ENCODE assay signal across 11 cellular contexts in the genomic region with DNA sequence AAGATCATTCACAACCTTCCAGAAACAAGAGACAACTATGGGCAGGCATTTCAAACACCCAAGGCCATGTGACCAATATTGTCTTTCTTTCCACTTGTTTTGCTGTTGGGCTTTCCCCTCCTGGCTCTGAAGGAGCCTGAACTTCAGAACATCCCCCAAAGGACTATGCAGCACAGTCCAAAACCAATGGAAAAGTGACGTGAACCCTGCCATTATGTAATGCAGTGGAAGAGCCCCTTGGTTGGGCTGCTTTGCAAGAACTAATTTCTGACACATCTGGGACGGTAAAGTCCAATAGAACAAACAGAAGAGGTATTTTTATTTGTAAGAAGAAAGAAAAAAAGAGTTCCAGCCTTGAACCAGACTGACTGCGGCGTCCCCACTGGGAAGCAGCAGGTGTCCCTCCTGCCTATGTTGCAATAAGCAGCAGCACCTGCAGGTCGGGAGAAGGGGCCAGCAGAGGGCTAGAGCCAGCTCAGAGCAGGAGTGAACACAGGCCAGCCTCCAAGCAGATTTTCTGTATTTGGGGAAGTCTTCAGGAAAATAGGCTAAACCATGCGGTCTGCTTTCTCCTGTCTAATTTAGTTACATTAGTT.
A peak's percentile ranks its signal among the peaks of the same experiment; 100 is the strongest.
DNase-seq lines count a peak whose midpoint lies in the region; ATAC-seq, FAIRE-seq and TF ChIP-seq lines count a peak whose summit lies in the region.
"Had no signal": no experiment of that assay in that cellular context is flagged by ENCODE, and none has a peak within 500 bp of the region (broad histone marks: within the 10 kb centered on the region; RNA-seq: fewer than 3 reads in every experiment).

No MANE protein-coding gene starts in this region.

- peaks cover 21% of the 10 kb centered on the region for H3K4me1 Mint-ChIP-seq in WTC11
- peaks cover 3% of the 10 kb centered on the region for H3K4me1 Mint-ChIP-seq in activated T-cell treated with anti-CD3 and anti-CD28 coated beads, Interleukin-2, amount 50 U/mL, for 4 hours (ENCODE audit: low read depth)

- TF ChIP-seq POLR2A in H54 (IDR thresholded peaks at IDR 0.05; ENCODE audit: low read depth, low read length) = no peak

- TF ChIP-seq CTCF in WTC11 (IDR thresholded peaks at IDR 0.05) = no peak
- TF ChIP-seq CTCF in left lung (IDR thresholded peaks at IDR 0.05) = no peak

- intact Hi-C loops in left lung (cut with DNase I) (no loop called here), posterior cingulate gyrus (cut with DNase I) (no loop called here)

- POLR2A ChIA-PET in WTC11 (lab: Charles Lee) = interaction anchor here (1.0 kb wide), 1 partner anchor 28 kb away, joined by 3 read pairs; no protein-coding TSS in a partner anchor

- CTCF ChIA-PET in WTC11 (lab: Charles Lee) = interaction anchor here (1.0 to 1.3 kb wide), 4 partner anchors 9 to 247 kb away, joined by 3 to 4 read pairs (median 3); no protein-coding TSS in a partner anchor

- peak; percentile 62 for DNase-seq in DMS53 treated with DMSO at 0.1 percent for 48 hours (lab: John Stamatoyannopoulos, UW; ENCODE audit: unreplicated experiment)
- peak; percentile 28 for DNase-seq in HuH-7.5 (ENCODE audit: low spot score)
- DNase-seq in WTC11 (ENCODE audit: low spot score) = peak; percentile 67
- peak; percentile 41 to 81 for DNase-seq in left lung
- no peak for DNase-seq in posterior cingulate gyrus
- no peak for DNase-seq in activated T-cell treated with anti-CD3 and anti-CD28 coated beads, Interleukin-2, amount 50 U/mL, for 4 hours
- DNase-seq in H54 (ENCODE audit: insufficient read length, low spot score) = no peak
- DNase-seq: HCEC 1CT had no signal

- no peaks in the 10 kb centered on the region for H3K27me3 ChIP-seq in left lung
- H3K27me3 ChIP-seq: cardiac muscle cell had no signal

- no peak overlapping the region for H3K4me3 ChIP-seq in left lung
- H3K4me3 ChIP-seq: cardiac muscle cell had no signal

- no peak for FAIRE-seq in H54 (lab: Jason Lieb, UNC)

- peaks cover 6% of the 10 kb centered on the region; the same call in 1 of the 2 replicates for H3K9me3 Mint-ChIP-seq in WTC11
- H3K9me3 Mint-ChIP-seq in activated T-cell treated with anti-CD3 and anti-CD28 coated beads, Interleukin-2, amount 50 U/mL, for 4 hours = no peaks in the 10 kb centered on the region

- no peaks in the 10 kb centered on the region for H3K9me3 ChIP-seq in left lung

- H3K27ac ChIP-seq in left lung = no peak overlapping the region
- H3K27ac ChIP-seq: cardiac muscle cell, KMS-11 had no signal

- peak; percentile 94 for ATAC-seq in WTC11
- ATAC-seq in left lung = peak; percentile 90
- no peak for ATAC-seq in GM21737 (IDR thresholded peaks at IDR 0.05; ENCODE audit: unreplicated experiment)
- no peak for ATAC-seq in activated T-cell treated with anti-CD3 and anti-CD28 coated beads, Interleukin-2, amount 50 U/mL, for 4 hours

- H3K36me3 ChIP-seq in left lung = no peaks in the 10 kb centered on the region
- H3K36me3 ChIP-seq: cardiac muscle cell had no signal

- no peaks in the 10 kb centered on the region for H3K4me1 ChIP-seq in left lung

- H3K4me3 Mint-ChIP-seq in WTC11 = no peak overlapping the region
- no peak overlapping the region for H3K4me3 Mint-ChIP-seq in activated T-cell treated with anti-CD3 and anti-CD28 coated beads, Interleukin-2, amount 50 U/mL, for 4 hours

- H3K27me3 Mint-ChIP-seq in WTC11 (ENCODE audit: low read depth) = no peaks in the 10 kb centered on the region
- no peaks in the 10 kb centered on the region for H3K27me3 Mint-ChIP-seq in activated T-cell treated with anti-CD3 and anti-CD28 coated beads, Interleukin-2, amount 50 U/mL, for 4 hours (ENCODE audit: low read depth)

- no peaks in the 10 kb centered on the region for H3K36me3 Mint-ChIP-seq in WTC11
- H3K36me3 Mint-ChIP-seq in activated T-cell treated with anti-CD3 and anti-CD28 coated beads, Interleukin-2, amount 50 U/mL, for 4 hours (ENCODE audit: insufficient read depth) = no peaks in the 10 kb centered on the region

- H3K27ac Mint-ChIP-seq in WTC11 = no peak overlapping the region

TF ChIP-seq in WTC11, 78 proteins besides CTCF, POLR2A, EP300 and RAD21:
- peak; percentile 91 for TF ChIP-seq ZNF423 (CRISPR knock-in tag; IDR thresholded peaks at IDR 0.05)
- TF ChIP-seq, protein P1, sequence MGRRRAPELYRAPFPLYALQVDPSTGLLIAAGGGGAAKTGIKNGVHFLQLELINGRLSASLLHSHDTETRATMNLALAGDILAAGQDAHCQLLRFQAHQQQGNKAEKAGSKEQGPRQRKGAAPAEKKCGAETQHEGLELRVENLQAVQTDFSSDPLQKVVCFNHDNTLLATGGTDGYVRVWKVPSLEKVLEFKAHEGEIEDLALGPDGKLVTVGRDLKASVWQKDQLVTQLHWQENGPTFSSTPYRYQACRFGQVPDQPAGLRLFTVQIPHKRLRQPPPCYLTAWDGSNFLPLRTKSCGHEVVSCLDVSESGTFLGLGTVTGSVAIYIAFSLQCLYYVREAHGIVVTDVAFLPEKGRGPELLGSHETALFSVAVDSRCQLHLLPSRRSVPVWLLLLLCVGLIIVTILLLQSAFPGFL (CRISPR knock-in tag; IDR thresholded peaks at IDR 0.05; ENCODE audit: borderline replicate concordance) = no peak

Comparison
In these comparisons a context has a peak if more than half of its experiments do, and no peak if none do; other contexts are left out.
1. DNase-seq: peak in DMS53 treated with DMSO at 0.1 percent for 48 hours (single experiment), HuH-7.5 (single experiment), WTC11 (single experiment) and left lung (2 of 2); none in posterior cingulate gyrus (0 of 10), activated T-cell treated with anti-CD3 and anti-CD28 coated beads, Interleukin-2, amount 50 U/mL, for 4 hours (single experiment) and H54 (single experiment).
2. ATAC-seq: peak in WTC11 (single experiment) and left lung (single experiment); none in GM21737 (single experiment) and activated T-cell treated with anti-CD3 and anti-CD28 coated beads, Interleukin-2, amount 50 U/mL, for 4 hours (0 of 2).